In the genomic region with DNA sequence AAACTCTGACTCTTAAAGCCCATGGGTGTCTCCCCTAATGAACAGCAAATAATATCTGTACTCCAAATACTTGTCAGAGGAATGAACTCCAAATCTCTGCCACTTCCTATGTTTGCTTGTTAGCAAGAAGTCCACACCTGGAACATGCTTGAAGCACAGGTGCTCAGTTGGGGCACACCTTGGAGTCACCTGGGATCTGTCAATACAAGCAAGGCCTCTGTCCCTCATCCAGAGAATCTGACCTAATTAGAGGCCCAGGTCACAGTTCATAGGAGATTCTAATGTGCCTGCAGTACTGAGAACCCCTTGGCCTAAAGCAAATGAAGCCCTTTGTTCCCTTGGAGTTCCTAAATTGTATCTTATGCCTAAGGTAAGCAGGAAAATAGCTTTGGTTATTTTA, we compare ENCODE assay signal across 22 cellular contexts.
"Had no signal": no experiment of that assay in that cellular context is flagged by ENCODE, and none has a peak within 500 bp of the region (broad histone marks: within the 10 kb centered on the region; RNA-seq: fewer than 3 reads in every experiment).

No MANE protein-coding gene starts in this region.

- H3K36me3 Mint-ChIP-seq: activated naive CD8-positive, alpha-beta T cell treated with anti-CD3 and anti-CD28 coated beads, Interleukin-2, amount 10 ng/mL, durations not matched to agents 7 days and 5 days had no signal

- H3K27me3 ChIP-seq: adrenal gland had no signal

- H3K4me3 Mint-ChIP-seq: activated CD8-positive, alpha-beta T cell treated with anti-CD3 and anti-CD28 coated beads for 36 hours; activated naive CD8-positive, alpha-beta T cell treated with anti-CD3 and anti-CD28 coated beads, Interleukin-2, amount 10 ng/mL, durations not matched to agents 7 days and 5 days; activated T-cell treated with anti-CD3 and anti-CD28 coated beads, Interleukin-2, amount 50 U/mL, for 72 hours; T-helper 1 cell treated with Interleukin-12 subunit alpha and Interleukin-12 subunit beta and Interleukin-4 antibody, amounts not matched to agents 30 μg/mL and 1 μg/mL, for 36 hours had no signal

- DNase-seq: activated CD4-positive, alpha-beta T cell treated with anti-CD3 and anti-CD28 coated beads for 4 hours; activated CD8-positive, alpha-beta memory T cell treated with anti-CD3 and anti-CD28 coated beads, Interleukin-2, amount 50 U/mL, for 4 hours; activated CD8-positive, alpha-beta T cell treated with anti-CD3 and anti-CD28 coated beads for 36 hours; activated naive CD4-positive, alpha-beta T cell treated with anti-CD3 and anti-CD28 coated beads, Interleukin-2, amount 50 U/mL, for 16 hours; activated naive CD8-positive, alpha-beta T cell treated with anti-CD3 and anti-CD28 coated beads, Interleukin-2, amount 10 ng/mL, durations not matched to agents 7 days and 5 days; activated T-cell treated with anti-CD3 and anti-CD28 coated beads, Interleukin-2, amount 50 U/mL, for 72 hours; adrenal gland; anterior cingulate cortex; NCI-H1105; NCI-H146; NCI-H187 treated with DMSO at 0.1 percent for 48 hours; NCI-H2081 treated with DMSO at 0.1 percent for 48 hours; NCI-H345; NCI-H510A; NCI-H526 treated with DMSO at 0.1 percent for 48 hours; NCI-H82; PC-3; SHP77 treated with DMSO at 0.1 percent for 48 hours had no signal

- H3K9me3 ChIP-seq: adrenal gland had no signal

- H3K4me1 Mint-ChIP-seq: activated naive CD8-positive, alpha-beta T cell treated with anti-CD3 and anti-CD28 coated beads, Interleukin-2, amount 10 ng/mL, durations not matched to agents 7 days and 5 days had no signal

- H3K4me3 ChIP-seq: adrenal gland had no signal

- H3K36me3 ChIP-seq: adrenal gland had no signal

- H3K27ac Mint-ChIP-seq: activated CD8-positive, alpha-beta T cell treated with anti-CD3 and anti-CD28 coated beads for 36 hours; activated naive CD8-positive, alpha-beta T cell treated with anti-CD3 and anti-CD28 coated beads, Interleukin-2, amount 10 ng/mL, durations not matched to agents 7 days and 5 days; activated T-cell treated with anti-CD3 and anti-CD28 coated beads, Interleukin-2, amount 50 U/mL, for 72 hours; activated T-helper 2 cell treated with anti-CD3 and anti-CD28 coated beads, Interferon-gamma antibody, Interleukin-2, Interleukin-4, amounts not matched to agents 10 μg/mL and 5 μg/mL and 100 μg/mL, durations not matched to agents 14 hours and 24 hours and 36 hours; T-helper 1 cell treated with Interleukin-12 subunit alpha and Interleukin-12 subunit beta and Interleukin-4 antibody, amounts not matched to agents 30 μg/mL and 1 μg/mL, for 36 hours had no signal

- ATAC-seq: activated CD4-positive, CD25-positive, alpha-beta regulatory T cell treated with anti-CD3 and anti-CD28 coated beads, Interleukin-2, amount 50 U/mL, for 24 hours; activated CD8-positive, alpha-beta T cell treated with anti-CD3 and anti-CD28 coated beads for 36 hours; activated T-cell treated with anti-CD3 and anti-CD28 coated beads, Interleukin-2, amount 50 U/mL, for 72 hours; PC-3 had no signal

- H3K27ac ChIP-seq: adrenal gland, KMS-11 had no signal

- H3K9me3 Mint-ChIP-seq: activated CD8-positive, alpha-beta T cell treated with anti-CD3 and anti-CD28 coated beads for 36 hours; activated naive CD8-positive, alpha-beta T cell treated with anti-CD3 and anti-CD28 coated beads, Interleukin-2, amount 10 ng/mL, durations not matched to agents 7 days and 5 days; activated T-cell treated with anti-CD3 and anti-CD28 coated beads, Interleukin-2, amount 50 U/mL, for 72 hours; activated T-helper 2 cell treated with anti-CD3 and anti-CD28 coated beads, Interferon-gamma antibody, Interleukin-2, Interleukin-4, amounts not matched to agents 10 μg/mL and 5 μg/mL and 100 μg/mL, durations not matched to agents 14 hours and 24 hours and 36 hours; T-helper 1 cell treated with Interleukin-12 subunit alpha and Interleukin-12 subunit beta and Interleukin-4 antibody, amounts not matched to agents 30 μg/mL and 1 μg/mL, for 36 hours had no signal
